ENCODE assay signal across 8 cellular contexts in genomic region chr7:104883248-104883717, GRCh38.
A peak's percentile ranks its signal among the peaks of the same experiment; 100 is the strongest.
DNase-seq lines count a peak whose midpoint lies in the region; ATAC-seq and TF ChIP-seq lines count a peak whose summit lies in the region.
"Had no signal": no experiment of that assay in that cellular context is flagged by ENCODE, and none has a peak within 500 bp of the region (broad histone marks: within the 10 kb centered on the region; RNA-seq: fewer than 3 reads in every experiment).

No MANE protein-coding gene starts in this region.

- H3K4me1 ChIP-seq in skeletal muscle satellite cell (ENCODE audit: control insufficient read depth, insufficient read depth, low read length): peaks cover 3% of the 10 kb centered on the region

- ATAC-seq in GM19455 (IDR thresholded peaks at IDR 0.05; ENCODE audit: unreplicated experiment): peak; percentile 17
- peak; percentile 18 for ATAC-seq in HG03432 (IDR thresholded peaks at IDR 0.05; ENCODE audit: unreplicated experiment)

- TF ChIP-seq CTCF in fibroblast of pulmonary artery (IDR thresholded peaks at IDR 0.05; ENCODE audit: low read length, missing control alignments): no peak

- DNase-seq in fibroblast of pulmonary artery (ENCODE audit: low read depth) (peak; percentile 4), pons (ENCODE audit: low spot score) (no peak), NCI-H1417 treated with DMSO at 0.1 percent for 48 hours (lab: John Stamatoyannopoulos, UW) (no peak), DMS79 (lab: John Stamatoyannopoulos, UW) (no peak)

- H3K9me3 ChIP-seq in skeletal muscle satellite cell (replicated peaks; ENCODE audit: low read length): peaks cover 4% of the 10 kb centered on the region
- H3K9me3 ChIP-seq: MG63 had no signal

- H3K4me3 ChIP-seq in fibroblast of pulmonary artery (replicated peaks; ENCODE audit: low read depth, low read length) (no peak overlapping the region), skeletal muscle satellite cell (ENCODE audit: low read length) (no peak overlapping the region)
- H3K4me3 ChIP-seq: MG63 had no signal

- peak overlapping the region; percentile 37 for H3K9ac ChIP-seq in skeletal muscle satellite cell (ENCODE audit: low read depth, low read length)

- no peak overlapping the region for H3K4me2 ChIP-seq in skeletal muscle satellite cell (ENCODE audit: low read length)

- H3K36me3 ChIP-seq in skeletal muscle satellite cell (ENCODE audit: insufficient read depth, low read length): no peaks in the 10 kb centered on the region
- H3K36me3 ChIP-seq: MG63 had no signal

- peaks cover 20% of the 10 kb centered on the region for H3K27me3 ChIP-seq in skeletal muscle satellite cell (ENCODE audit: control insufficient read depth, insufficient read depth, low read length)
- H3K27me3 ChIP-seq: MG63 had no signal
